25 cellular contexts compared by ENCODE assay signal in genomic region chr10:79417266-79417665, GRCh38. TPM values are rescaled to one million over a fixed set of nuclear protein-coding genes. Genes with fewer than 3 reads are reported as not detected.
DNase-seq lines count a peak whose midpoint lies in the region; ATAC-seq, FAIRE-seq and TF ChIP-seq lines count a peak whose summit lies in the region.
"Had no signal": no experiment of that assay in that cellular context is flagged by ENCODE, and none has a peak within 500 bp of the region (broad histone marks: within the 10 kb centered on the region; RNA-seq: fewer than 3 reads in every experiment).

No MANE protein-coding gene starts in this region.

- no peak overlapping the region for H3K4me3 ChIP-seq in left lung
- H3K4me3 ChIP-seq: breast epithelium, skin epidermis, tibial artery had no signal

- no peak overlapping the region for H3K4me3 Mint-ChIP-seq in activated naive CD8-positive, alpha-beta T cell treated with anti-CD3 and anti-CD28 coated beads, Interleukin-2, amount 10 ng/mL, durations not matched to agents 7 days and 5 days
- H3K4me3 Mint-ChIP-seq in activated naive CD8-positive, alpha-beta T cell treated with anti-CD3 and anti-CD28 coated beads for 36 hours = no peak overlapping the region
- H3K4me3 Mint-ChIP-seq: activated T-helper 17 cell treated with anti-CD3 and anti-CD28 coated beads, Interleukin-2, amount 50 U/mL, for 72 hours; B cell; natural killer cell; T-helper 1 cell treated with Interleukin-12 subunit alpha and Interleukin-12 subunit beta and Interleukin-4 antibody, amounts not matched to agents 30 μg/mL and 1 μg/mL, for 36 hours had no signal

- FAIRE-seq in urothelium cell line (lab: Jason Lieb, UNC) = peak; percentile 40
- FAIRE-seq: GM18507, keratinocyte had no signal

- no peaks in the 10 kb centered on the region for H3K27me3 Mint-ChIP-seq in activated naive CD8-positive, alpha-beta T cell treated with anti-CD3 and anti-CD28 coated beads, Interleukin-2, amount 10 ng/mL, durations not matched to agents 7 days and 5 days
- H3K27me3 Mint-ChIP-seq in activated naive CD8-positive, alpha-beta T cell treated with anti-CD3 and anti-CD28 coated beads for 36 hours = no peaks in the 10 kb centered on the region
- H3K27me3 Mint-ChIP-seq: activated T-helper 17 cell treated with anti-CD3 and anti-CD28 coated beads, Interleukin-2, amount 50 U/mL, for 72 hours; B cell had no signal

- intact Hi-C loops in left lung (cut with DNase I) = no loop called here

- H3K36me3 Mint-ChIP-seq in activated naive CD8-positive, alpha-beta T cell treated with anti-CD3 and anti-CD28 coated beads, Interleukin-2, amount 10 ng/mL, durations not matched to agents 7 days and 5 days = no peaks in the 10 kb centered on the region
- no peaks in the 10 kb centered on the region for H3K36me3 Mint-ChIP-seq in activated naive CD8-positive, alpha-beta T cell treated with anti-CD3 and anti-CD28 coated beads for 36 hours
- H3K36me3 Mint-ChIP-seq: natural killer cell had no signal

- DNase-seq in activated naive CD8-positive, alpha-beta T cell treated with anti-CD3 and anti-CD28 coated beads, Interleukin-2, amount 10 ng/mL, durations not matched to agents 7 days and 5 days = no peak
- no peak for DNase-seq in activated naive CD8-positive, alpha-beta T cell treated with anti-CD3 and anti-CD28 coated beads for 36 hours
- peak; percentile 9 to 31 for DNase-seq in left lung
- DNase-seq in urothelium cell line (ENCODE audit: low spot score) = no peak
- no peak for DNase-seq in activated CD4-positive, CD25-positive, alpha-beta regulatory T cell treated with anti-CD3 and anti-CD28 coated beads, Interleukin-2, amount 50 U/mL, for 72 hours
- DNase-seq in NCI-H146 treated with DMSO at 0.1 percent for 48 hours (lab: John Stamatoyannopoulos, UW; ENCODE audit: unreplicated experiment) = no peak
- DNase-seq in foreskin melanocyte = no peak
- DNase-seq: 8988T; activated CD4-positive, alpha-beta T cell treated with anti-CD3 and anti-CD28 coated beads, Interleukin-2, amount 50 U/mL, for 1 hour; dermis blood vessel endothelial cell; EL; hypothalamus; natural killer cell; NCI-H1436; NCI-H526 treated with DMSO at 0.1 percent for 48 hours; stimulated activated naive CD8-positive, alpha-beta T cell treated with anti-CD3 and anti-CD28 coated beads, Interleukin-15, Interleukin-2, amounts not matched to agents 100 U/mL and 50 U/mL, for 24 hours had no signal

- peaks cover 2% of the 10 kb centered on the region for H3K4me1 Mint-ChIP-seq in activated naive CD8-positive, alpha-beta T cell treated with anti-CD3 and anti-CD28 coated beads, Interleukin-2, amount 10 ng/mL, durations not matched to agents 7 days and 5 days
- peaks cover 2% of the 10 kb centered on the region for H3K4me1 Mint-ChIP-seq in activated naive CD8-positive, alpha-beta T cell treated with anti-CD3 and anti-CD28 coated beads for 36 hours

- no peaks in the 10 kb centered on the region for H3K9me3 Mint-ChIP-seq in activated naive CD8-positive, alpha-beta T cell treated with anti-CD3 and anti-CD28 coated beads, Interleukin-2, amount 10 ng/mL, durations not matched to agents 7 days and 5 days
- H3K9me3 Mint-ChIP-seq in activated naive CD8-positive, alpha-beta T cell treated with anti-CD3 and anti-CD28 coated beads for 36 hours = no peaks in the 10 kb centered on the region
- H3K9me3 Mint-ChIP-seq: activated T-helper 17 cell treated with anti-CD3 and anti-CD28 coated beads, Interleukin-2, amount 50 U/mL, for 72 hours; natural killer cell; T-helper 1 cell treated with Interleukin-12 subunit alpha and Interleukin-12 subunit beta and Interleukin-4 antibody, amounts not matched to agents 30 μg/mL and 1 μg/mL, for 36 hours had no signal

- TF ChIP-seq CTCF in left lung (IDR thresholded peaks at IDR 0.05) = no peak

- H3K27ac Mint-ChIP-seq in activated naive CD8-positive, alpha-beta T cell treated with anti-CD3 and anti-CD28 coated beads, Interleukin-2, amount 10 ng/mL, durations not matched to agents 7 days and 5 days = peak overlapping the region; percentile 25
- no peak overlapping the region for H3K27ac Mint-ChIP-seq in activated naive CD8-positive, alpha-beta T cell treated with anti-CD3 and anti-CD28 coated beads for 36 hours
- H3K27ac Mint-ChIP-seq: activated T-helper 17 cell treated with anti-CD3 and anti-CD28 coated beads, Interleukin-2, amount 50 U/mL, for 72 hours; B cell; natural killer cell; T-helper 1 cell treated with Interleukin-12 subunit alpha and Interleukin-12 subunit beta and Interleukin-4 antibody, amounts not matched to agents 30 μg/mL and 1 μg/mL, for 36 hours had no signal

- H3K27me3 ChIP-seq in left lung = no peaks in the 10 kb centered on the region
- H3K27me3 ChIP-seq: breast epithelium, tibial artery had no signal

- no peak for ATAC-seq in activated naive CD8-positive, alpha-beta T cell treated with anti-CD3 and anti-CD28 coated beads, Interleukin-2, amount 10 ng/mL, durations not matched to agents 7 days and 5 days (ENCODE audit: low read depth)
- no peak for ATAC-seq in left lung
- ATAC-seq: activated T-helper 17 cell treated with anti-CD3 and anti-CD28 coated beads, Interleukin-2, amount 50 U/mL, for 72 hours; natural killer cell; stimulated activated naive CD8-positive, alpha-beta T cell treated with anti-CD3 and anti-CD28 coated beads, Interleukin-15, Interleukin-2, amounts not matched to agents 100 U/mL and 50 U/mL, for 24 hours had no signal

- H3K36me3 ChIP-seq in left lung = peaks cover 0 to 4% of the 10 kb centered on the region in 2 donors
- H3K36me3 ChIP-seq: breast epithelium had no signal

- H3K27ac ChIP-seq in angular gyrus (ENCODE audit: low read depth, low read length) (peak overlapping the region; percentile 87), left lung (no peak overlapping the region)
- H3K27ac ChIP-seq: tibial artery had no signal

- peaks cover 10 to 75% of the 10 kb centered on the region in 2 donors for H3K4me1 ChIP-seq in left lung

- H3K9me3 ChIP-seq in left lung = no peaks in the 10 kb centered on the region
- H3K9me3 ChIP-seq: breast epithelium, tibial artery had no signal

- POLR2A ChIA-PET in activated naive CD8-positive, alpha-beta T cell treated with anti-CD3 and anti-CD28 coated beads, Interleukin-2, amount 10 ng/mL, durations not matched to agents 7 days and 5 days (lab: Charles Lee) = no interaction called here

RNA-seq across cellular contexts. Expression of gene ZCCHC24, which starts 28.2 kb away (rescaled TPM):
- 1 to 10 TPM; 2.4 to 3.2 TPM for total RNA-seq in activated naive CD8-positive, alpha-beta T cell treated with anti-CD3 and anti-CD28 coated beads, Interleukin-2, amount 10 ng/mL, durations not matched to agents 7 days and 5 days
- total RNA-seq in activated naive CD8-positive, alpha-beta T cell treated with anti-CD3 and anti-CD28 coated beads for 36 hours = under 1 TPM; 0.78 to 0.80 TPM
- total RNA-seq in left lung = 10 to 100 TPM; 31.2 to 42.4 TPM

Comparison
In these comparisons a context has a peak if more than half of its experiments do, and no peak if none do; other contexts are left out.
1. DNase-seq: peak in left lung (2 of 2); none in activated naive CD8-positive, alpha-beta T cell treated with anti-CD3 and anti-CD28 coated beads, Interleukin-2, amount 10 ng/mL, durations not matched to agents 7 days and 5 days (single experiment), activated naive CD8-positive, alpha-beta T cell treated with anti-CD3 and anti-CD28 coated beads for 36 hours (single experiment), urothelium cell line (single experiment), activated CD4-positive, CD25-positive, alpha-beta regulatory T cell treated with anti-CD3 and anti-CD28 coated beads, Interleukin-2, amount 50 U/mL, for 72 hours (single experiment), NCI-H146 treated with DMSO at 0.1 percent for 48 hours (single experiment) and foreskin melanocyte (single experiment).
2. RNA of gene ZCCHC24, which starts 28.2 kb away (total RNA-seq): 31.2 to 42.4 TPM in left lung; 2.4 to 3.2 TPM in activated naive CD8-positive, alpha-beta T cell treated with anti-CD3 and anti-CD28 coated beads, Interleukin-2, amount 10 ng/mL, durations not matched to agents 7 days and 5 days and 0.78 to 0.80 TPM in activated naive CD8-positive, alpha-beta T cell treated with anti-CD3 and anti-CD28 coated beads for 36 hours; every median in the first group is over 4 times any median in the second.